Comparison of ENCODE assay signal across 1 cellular context in genomic region chr20:8527998-8528397, GRCh38.
TF ChIP-seq lines count a peak whose summit lies in the region.

No MANE protein-coding gene starts in this region.

TF ChIP-seq in SK-N-SH treated with all-trans-retinoic acid at 6 μM for 48 hours, 23 proteins besides CTCF, POLR2A, EP300 and RAD21 (continued from another document):
- TF ChIP-seq, protein P1, sequence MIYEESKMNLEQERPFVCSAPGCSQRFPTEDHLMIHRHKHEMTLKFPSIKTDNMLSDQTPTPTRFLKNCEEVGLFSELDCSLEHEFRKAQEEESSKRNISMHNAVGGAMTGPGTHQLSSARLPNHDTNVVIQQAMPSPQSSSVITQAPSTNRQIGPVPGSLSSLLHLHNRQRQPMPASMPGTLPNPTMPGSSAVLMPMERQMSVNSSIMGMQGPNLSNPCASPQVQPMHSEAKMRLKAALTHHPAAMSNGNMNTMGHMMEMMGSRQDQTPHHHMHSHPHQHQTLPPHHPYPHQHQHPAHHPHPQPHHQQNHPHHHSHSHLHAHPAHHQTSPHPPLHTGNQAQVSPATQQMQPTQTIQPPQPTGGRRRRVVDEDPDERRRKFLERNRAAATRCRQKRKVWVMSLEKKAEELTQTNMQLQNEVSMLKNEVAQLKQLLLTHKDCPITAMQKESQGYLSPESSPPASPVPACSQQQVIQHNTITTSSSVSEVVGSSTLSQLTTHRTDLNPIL (CRISPR knock-in tag; IDR thresholded peaks at IDR 0.05; ENCODE audit: low read depth): peak; percentile 93
- TF ChIP-seq POU6F1 (CRISPR knock-in tag; IDR thresholded peaks at IDR 0.05; ENCODE audit: borderline replicate concordance, low read depth): no peak
- TF ChIP-seq ISL1 (CRISPR knock-in tag; IDR thresholded peaks at IDR 0.05): peak; percentile 93
- peak; percentile 94 for TF ChIP-seq ZC3H10 (CRISPR knock-in tag; IDR thresholded peaks at IDR 0.05)
TF ChIP-seq in SK-N-SH treated with all-trans-retinoic acid at 6 μM for 48 hours: peak in this region for 6.
